Comparison of ENCODE assay signal across 20 cellular contexts in genomic region chr20:57263127-57263609, GRCh38. TPM values are rescaled to one million over a fixed set of nuclear protein-coding genes. Genes with fewer than 3 reads are reported as not detected.
DNase-seq lines count a peak whose midpoint lies in the region; ATAC-seq and TF ChIP-seq lines count a peak whose summit lies in the region.
"Had no signal": no experiment of that assay in that cellular context is flagged by ENCODE, and none has a peak within 500 bp of the region (broad histone marks: within the 10 kb centered on the region; RNA-seq: fewer than 3 reads in every experiment).

No MANE protein-coding gene starts in this region.

- intact Hi-C loops in Right ventricle myocardium inferior (cut with DNase I), result loop anchor here (5.0 kb wide), 1 partner anchor 171 kb away; no protein-coding TSS in a partner anchor
- intact Hi-C loops in thyroid gland (cut with DNase I), result no loop called here
- intact Hi-C loops in lower leg skin (cut with DNase I; ENCODE audit: low total_unique reads), result no loop called here

- H3K4me3 ChIP-seq in right atrium auricular region (no peak overlapping the region), thyroid gland (replicated peaks in 1 of 3) (peak overlapping the region in 1 of 3 donors; percentile 58), lower leg skin (ENCODE audit: low read depth, poor library complexity, severe bottlenecking) (no peak overlapping the region)
- H3K4me3 ChIP-seq: thoracic aorta had no signal

- TF ChIP-seq CTCF in right atrium auricular region (IDR thresholded peaks at IDR 0.05), result no peak
- TF ChIP-seq CTCF in VCaP (conservative IDR thresholded peaks at IDR 0.05), result no peak
- TF ChIP-seq CTCF in thyroid gland (IDR thresholded peaks at IDR 0.05), result no peak
- TF ChIP-seq CTCF in lower leg skin (IDR thresholded peaks at IDR 0.05), result no peak

- DNase-seq in right atrium auricular region (ENCODE audit: low spot score), result no peak
- no peak for DNase-seq in Right ventricle myocardium inferior (ENCODE audit: missing footprints)
- peak; percentile 81 for DNase-seq in islet precursor cell
- DNase-seq in thyroid gland, result peak; percentile 54 to 66
- DNase-seq in NOMO-1 treated with dmso at 0.1 percent for 144 hours (lab: John Stamatoyannopoulos, UW; ENCODE audit: unreplicated experiment), result no peak
- no peak for DNase-seq in Kasumi-1 (lab: John Stamatoyannopoulos, UW)
- DNase-seq in lower leg skin (ENCODE audit: low spot score in 2 of 2), result no peak
- DNase-seq: ACHN; activated CD4-positive, alpha-beta T cell treated with anti-CD3 and anti-CD28 coated beads, Interleukin-2, amount 50 U/mL, for 1 hour; activated T-cell treated with anti-CD3 and anti-CD28 coated beads, Interleukin-2, amount 50 U/mL, for 48 hours; CD8-positive, alpha-beta memory T cell; NCI-H1930; SHP77 treated with DMSO at 0.1 percent for 48 hours; T1000 had no signal

- H3K4me1 ChIP-seq in right atrium auricular region, result peaks cover 0 to 22% of the 10 kb centered on the region in 2 donors
- H3K4me1 ChIP-seq in thyroid gland, result peaks cover 48 to 55% of the 10 kb centered on the region in 2 donors

- H3K36me3 ChIP-seq in right atrium auricular region, result no peaks in the 10 kb centered on the region
- no peaks in the 10 kb centered on the region for H3K36me3 ChIP-seq in thyroid gland
- H3K36me3 ChIP-seq: thoracic aorta had no signal

- H3K9me3 ChIP-seq in right atrium auricular region, result no peaks in the 10 kb centered on the region
- no peaks in the 10 kb centered on the region for H3K9me3 ChIP-seq in thyroid gland
- H3K9me3 ChIP-seq: thoracic aorta had no signal

- WGBS in thyroid gland, 2 donors, result 34 to 47% methylated on average over 4 to 5 of the region's 7 CpGs
- 23 to 56% methylated on average over 7 of the region's 7 CpGs for WGBS in lower leg skin, 2 donors

- no peak for ATAC-seq in Right ventricle myocardium inferior

- H3K27me3 ChIP-seq in right atrium auricular region (peaks cover 0 to 8% of the 10 kb centered on the region in 2 donors), thyroid gland (no peaks in the 10 kb centered on the region)

- TF ChIP-seq POLR2A in thyroid gland (IDR thresholded peaks at IDR 0.05) (no peak), lower leg skin (IDR thresholded peaks at IDR 0.05) (no peak)

- H3K27ac ChIP-seq in right atrium auricular region, result peak overlapping the region; percentile 55 to 83
- peak overlapping the region; percentile 87 for H3K27ac ChIP-seq in VCaP
- H3K27ac ChIP-seq in thyroid gland, result peak overlapping the region; percentile 89 to 95 (median 91)
- H3K27ac ChIP-seq: epithelial cell of prostate, HL-60, thoracic aorta had no signal

RNA-seq across cellular contexts. Expression of gene BMP7, which starts 3.3 kb away (rescaled TPM):
- 10 to 100 TPM; 15.1 to 23.0 TPM for total RNA-seq in right atrium auricular region
- 27.2 TPM for total RNA-seq in Right ventricle myocardium inferior
- total RNA-seq in thyroid gland, result 100 to 1,000 TPM in 1 of 4 donors, 10 to 100 TPM in 3; 34.0 to 113 (median 80.2) TPM
- total RNA-seq in lower leg skin, result 10 to 100 TPM; 40.5 to 66.3 (median 46.8) TPM
- total RNA-seq: CD8-positive, alpha-beta memory T cell; glomerular endothelial cell; myocyte had no signal

Comparison
In these comparisons a context has a peak if more than half of its experiments do, and no peak if none do; other contexts are left out.
1. DNase-seq: peak in islet precursor cell (single experiment) and thyroid gland (2 of 2); none in right atrium auricular region (single experiment), Right ventricle myocardium inferior (single experiment), NOMO-1 treated with dmso at 0.1 percent for 144 hours (single experiment), Kasumi-1 (0 of 2) and lower leg skin (0 of 2).
2. Peak in every context shown above with its lines, with median percentiles within 50 percentile points of each other: H3K27ac ChIP-seq.